In genomic region chr5:115333164-115333563, GRCh38 we compare ENCODE assay signal across 14 cellular contexts. TPM values are rescaled to one million over a fixed set of nuclear protein-coding genes. Genes with fewer than 3 reads are reported as not detected.
DNase-seq lines count a peak whose midpoint lies in the region; ATAC-seq, FAIRE-seq and TF ChIP-seq lines count a peak whose summit lies in the region.
"Had no signal": no experiment of that assay in that cellular context is flagged by ENCODE, and none has a peak within 500 bp of the region (broad histone marks: within the 10 kb centered on the region; RNA-seq: fewer than 3 reads in every experiment).

No MANE protein-coding gene starts in this region.

- H3K27me3 Mint-ChIP-seq in activated B cell treated with CpG ODN at 0.5 μM for 24 hours (peaks cover 2% of the 10 kb centered on the region), neural progenitor cell (ENCODE audit: insufficient read depth, low read depth) (no peaks in the 10 kb centered on the region)

- no peak for FAIRE-seq in urothelium cell line (lab: Jason Lieb, UNC)
- FAIRE-seq: bronchial epithelial cell, frontal cortex had no signal

- H3K9me3 Mint-ChIP-seq in activated B cell treated with CpG ODN at 0.5 μM for 24 hours = no peaks in the 10 kb centered on the region
- no peaks in the 10 kb centered on the region for H3K9me3 Mint-ChIP-seq in neural progenitor cell

- POLR2A ChIA-PET in activated B cell treated with CpG ODN at 0.5 μM for 24 hours (lab: Charles Lee) = no interaction called here

- H3K4me3 ChIP-seq in neural progenitor cell (no peak overlapping the region), dorsolateral prefrontal cortex (no peak overlapping the region)
- H3K4me3 ChIP-seq: lung, prostate gland had no signal

- TF ChIP-seq CTCF in activated B cell treated with CpG ODN at 0.5 μM for 24 hours (IDR thresholded peaks at IDR 0.05) = no peak
- no peak for TF ChIP-seq CTCF in neural progenitor cell (IDR thresholded peaks at IDR 0.05)
- no peak for TF ChIP-seq CTCF in dorsolateral prefrontal cortex (IDR thresholded peaks at IDR 0.05 in 54 of 56, conservative IDR thresholded peaks at IDR 0.05 in 2 of 56; ENCODE audit: low read depth in 1 of 56, partially characterized antibody in 56 of 56)

- DNase-seq in LHCN-M2 (ENCODE audit: low read depth) (peak; percentile 19), activated B cell treated with CpG ODN at 0.5 μM for 24 hours (no peak), neural progenitor cell (ENCODE audit: low spot score) (peak; percentile 5), dorsolateral prefrontal cortex (no peak), urothelium cell line (ENCODE audit: low spot score) (no peak), NCI-H82 treated with DMSO at 0.1 percent for 48 hours (lab: John Stamatoyannopoulos, UW; ENCODE audit: unreplicated experiment) (no peak), NK-92 (lab: John Stamatoyannopoulos, UW; ENCODE audit: unreplicated experiment) (no peak)
- DNase-seq: activated CD8-positive, alpha-beta memory T cell treated with anti-CD3 and anti-CD28 coated beads, Interleukin-2, amount 50 U/mL, for 4 hours; NCI-H2171 treated with DMSO at 0.1 percent for 48 hours had no signal

- H3K4me1 Mint-ChIP-seq in activated B cell treated with CpG ODN at 0.5 μM for 24 hours (peaks cover 47% of the 10 kb centered on the region), neural progenitor cell (peaks cover 17% of the 10 kb centered on the region)

- ATAC-seq in GM19351 (IDR thresholded peaks at IDR 0.05; ENCODE audit: unreplicated experiment) (peak; percentile 40), activated B cell treated with CpG ODN at 0.5 μM for 24 hours (ENCODE audit: low read depth) (peak; percentile 29)

- H3K27me3 ChIP-seq in neural progenitor cell (no peaks in the 10 kb centered on the region), dorsolateral prefrontal cortex (no peaks in the 10 kb centered on the region)

- H3K4me3 Mint-ChIP-seq in activated B cell treated with CpG ODN at 0.5 μM for 24 hours = no peak overlapping the region
- H3K4me3 Mint-ChIP-seq in neural progenitor cell = no peak overlapping the region

- no peaks in the 10 kb centered on the region for H3K9me3 ChIP-seq in neural progenitor cell (ENCODE audit: low read depth)
- H3K9me3 ChIP-seq: prostate gland had no signal

- no peak overlapping the region for H2AFZ ChIP-seq in neural progenitor cell (replicated peaks)

- H3K79me2 ChIP-seq in neural progenitor cell (ENCODE audit: low read depth) = no peaks in the 10 kb centered on the region

- CTCF ChIA-PET in activated B cell treated with CpG ODN at 0.5 μM for 24 hours (lab: Charles Lee) = no interaction called here

- peaks cover 15% of the 10 kb centered on the region for H3K4me1 ChIP-seq in neural progenitor cell
- H3K4me1 ChIP-seq: prostate gland had no signal

- H3F3A ChIP-seq in neural progenitor cell (ENCODE audit: low read depth) = no peaks in the 10 kb centered on the region

- intact Hi-C loops in activated B cell treated with CpG ODN at 0.5 μM for 24 hours (cut with micrococcal nuclease) = loop anchor here (5.0 kb wide), 1 partner anchor 744 kb away; no protein-coding TSS in a partner anchor
- intact Hi-C loops in dorsolateral prefrontal cortex (cut with DNase I) = loop anchor here in 1 of 2 donors (10.0 kb wide), 1 partner anchor 172 kb away; no protein-coding TSS in a partner anchor

- no peak overlapping the region for H3K9ac ChIP-seq in neural progenitor cell

- no peaks in the 10 kb centered on the region for H3K36me3 ChIP-seq in neural progenitor cell
- H3K36me3 ChIP-seq: prostate gland had no signal

- H4K20me1 ChIP-seq in neural progenitor cell (ENCODE audit: low read depth) = no peaks in the 10 kb centered on the region

- no peaks in the 10 kb centered on the region for H3K36me3 Mint-ChIP-seq in activated B cell treated with CpG ODN at 0.5 μM for 24 hours (ENCODE audit: low read depth)
- no peaks in the 10 kb centered on the region for H3K36me3 Mint-ChIP-seq in neural progenitor cell

- H3K27ac ChIP-seq in neural progenitor cell (no peak overlapping the region), dorsolateral prefrontal cortex (peak overlapping the region in 18 of 59 donors; percentile 4 to 86 (median 34))
- H3K27ac ChIP-seq: prostate gland had no signal

- H3K27ac Mint-ChIP-seq in activated B cell treated with CpG ODN at 0.5 μM for 24 hours (no peak overlapping the region), neural progenitor cell (no peak overlapping the region)

- peak overlapping the region; percentile 21 for H3K4me2 ChIP-seq in neural progenitor cell

RNA-seq across cellular contexts. Expression of gene CCDC112, which starts 36.7 kb away (rescaled TPM):
- 10.2 and 12.4 TPM in 2 replicates for total RNA-seq in LHCN-M2 (2014; rRNA removed)
- 2.7 TPM for polyA plus RNA-seq in LHCN-M2 (2012)
- 5.2 and 5.3 TPM in 2 replicates for total RNA-seq in activated B cell treated with CpG ODN at 0.5 μM for 24 hours
- 22.0 and 33.6 TPM in 2 replicates for total RNA-seq in neural progenitor cell (ENCODE audit: low replicate concordance)
- 10 to 100 TPM in 78 of 120 experiments, 1 to 10 TPM in 42; 5.8 to 17.1 (median 10.8) TPM for total RNA-seq in dorsolateral prefrontal cortex

Comparison
In these comparisons a context has a peak if more than half of its experiments do, and no peak if none do; other contexts are left out.
1. DNase-seq: peak in LHCN-M2 (single experiment) and neural progenitor cell (single experiment); none in activated B cell treated with CpG ODN at 0.5 μM for 24 hours (single experiment), dorsolateral prefrontal cortex (0 of 10), urothelium cell line (single experiment), NCI-H82 treated with DMSO at 0.1 percent for 48 hours (single experiment) and NK-92 (single experiment).